In genomic region chr20:57323034-57323433, GRCh38 we compare ENCODE assay signal across 8 cellular contexts. TPM values are rescaled to one million over a fixed set of nuclear protein-coding genes. Genes with fewer than 3 reads are reported as not detected.
DNase-seq lines count a peak whose midpoint lies in the region; ATAC-seq and TF ChIP-seq lines count a peak whose summit lies in the region.

No MANE protein-coding gene starts in this region.

- no peak for TF ChIP-seq CTCF in GM12865 (IDR thresholded peaks at IDR 0.05; ENCODE audit: insufficient read depth, low read depth, low read length, missing control alignments)

- no peaks in the 10 kb centered on the region for H3K36me3 ChIP-seq in esophagus (ENCODE audit: control insufficient read depth in 2 of 2, insufficient read depth in 2 of 2, low read length in 1 of 2)

- peak overlapping the region; percentile 88 for H3K27ac ChIP-seq in esophagus (ENCODE audit: low read depth in 2 of 2, low read length in 1 of 2)

- 6 to 20% methylated on average over 6 of the region's 6 CpGs for WGBS in esophagus, 2 donors

- H3K9me3 ChIP-seq in esophagus (ENCODE audit: control insufficient read depth in 2 of 2, insufficient read depth in 1 of 2, low read depth in 1 of 2, low read length in 1 of 2): no peaks in the 10 kb centered on the region

- peaks cover 4 to 13% of the 10 kb centered on the region in 2 donors for H3K4me1 ChIP-seq in esophagus (ENCODE audit: control insufficient read depth in 2 of 2, insufficient read depth in 2 of 2, low read length in 1 of 2)

- DNase-seq in GM12865 (ENCODE audit: low read depth) (peak; percentile 53), NAMALWA (ENCODE audit: low spot score) (peak; percentile 60), renal cortical epithelial cell (ENCODE audit: low read depth) (peak; percentile 20), NCI-H1092 (lab: John Stamatoyannopoulos, UW) (no peak)
- DNase-seq in stimulated activated CD4-positive, alpha-beta T cell treated with anti-CD3 and anti-CD28 coated beads, Interleukin-2, amount 100 ng/mL, for 48 hours: no peak

- H3K27me3 ChIP-seq in esophagus (ENCODE audit: control insufficient read depth in 1 of 2, insufficient read depth in 2 of 2, low read length in 2 of 2): no peaks in the 10 kb centered on the region

- H3K4me3 ChIP-seq in GM12865 (ENCODE audit: low read depth, low read length): no peak overlapping the region
- H3K4me3 ChIP-seq in esophagus (ENCODE audit: low read depth in 1 of 2, low read length in 2 of 2): no peak overlapping the region

- no peak for ATAC-seq in SK-N-SH treated with all-trans-retinoic acid at 6 μM for 48 hours
- no peak for ATAC-seq in HG02759 (IDR thresholded peaks at IDR 0.05; ENCODE audit: unreplicated experiment)

TF ChIP-seq in SK-N-SH treated with all-trans-retinoic acid at 6 μM for 48 hours, 23 proteins besides CTCF, POLR2A, EP300 and RAD21:
- no peak for TF ChIP-seq PATZ1 (CRISPR knock-in tag; IDR thresholded peaks at IDR 0.05; ENCODE audit: borderline replicate concordance)

RNA-seq across cellular contexts. Expression of gene SPO11, which starts 6.6 kb away (rescaled TPM):
- not detected for polyA plus RNA-seq in esophagus
- total RNA-seq in renal cortical epithelial cell: not detected in 2 replicates

RNA-seq across cellular contexts. Expression of gene RAE1, which starts 28.0 kb away (rescaled TPM):
- polyA plus RNA-seq in esophagus: 10 to 100 TPM in 1 of 2 donors, 1 to 10 TPM in 1; 8.6 to 25.0 TPM
- 22.4 and 61.1 TPM in 2 replicates for total RNA-seq in renal cortical epithelial cell

RNA-seq across cellular contexts. Expression of gene BMP7, which starts 56.6 kb away (rescaled TPM):
- 10 to 100 TPM; 17.6 to 28.7 TPM for polyA plus RNA-seq in esophagus
- 0.10 TPM in 1 of 2 replicates, not detected in the other for total RNA-seq in renal cortical epithelial cell

Comparison
In these comparisons a context has a peak if more than half of its experiments do, and no peak if none do; other contexts are left out.
1. DNase-seq: peak in GM12865 (single experiment), NAMALWA (single experiment) and renal cortical epithelial cell (single experiment); none in NCI-H1092 (single experiment) and stimulated activated CD4-positive, alpha-beta T cell treated with anti-CD3 and anti-CD28 coated beads, Interleukin-2, amount 100 ng/mL, for 48 hours (0 of 2).